Comparison of ENCODE assay signal across 23 cellular contexts in genomic region chr10:59310324-59310914, GRCh38. TPM values are rescaled to one million over a fixed set of nuclear protein-coding genes. Genes with fewer than 3 reads are reported as not detected.
DNase-seq lines count a peak whose midpoint lies in the region; ATAC-seq, FAIRE-seq and TF ChIP-seq lines count a peak whose summit lies in the region.
"Had no signal": no experiment of that assay in that cellular context is flagged by ENCODE, and none has a peak within 500 bp of the region (broad histone marks: within the 10 kb centered on the region; RNA-seq: fewer than 3 reads in every experiment).

No MANE protein-coding gene starts in this region.

- H3K27ac Mint-ChIP-seq in neural crest cell (ENCODE audit: unreplicated experiment): peak overlapping the region; percentile 21
- no peak overlapping the region for H3K27ac Mint-ChIP-seq in activated T-cell treated with anti-CD3 and anti-CD28 coated beads, Interleukin-2, amount 50 U/mL, for 24 hours
- H3K27ac Mint-ChIP-seq: CD4-positive, alpha-beta T cell had no signal

- peak; percentile 54 for ATAC-seq in Right ventricle myocardium superior (ENCODE audit: poor library complexity)
- no peak for ATAC-seq in HG03520 (IDR thresholded peaks at IDR 0.05; ENCODE audit: unreplicated experiment)
- ATAC-seq: HCT116, HepG2 had no signal

- TF ChIP-seq POLR2A in testis (IDR thresholded peaks at IDR 0.05): no peak

- H3K9me3 Mint-ChIP-seq in neural crest cell: peaks cover 3% of the 10 kb centered on the region
- H3K9me3 Mint-ChIP-seq in activated T-cell treated with anti-CD3 and anti-CD28 coated beads, Interleukin-2, amount 50 U/mL, for 24 hours: no peaks in the 10 kb centered on the region

- H3K4me1 Mint-ChIP-seq in neural crest cell: no peaks in the 10 kb centered on the region
- no peaks in the 10 kb centered on the region for H3K4me1 Mint-ChIP-seq in activated T-cell treated with anti-CD3 and anti-CD28 coated beads, Interleukin-2, amount 50 U/mL, for 24 hours (ENCODE audit: low read depth)

- H3K4me3 Mint-ChIP-seq in neural crest cell: no peak overlapping the region
- H3K4me3 Mint-ChIP-seq in activated T-cell treated with anti-CD3 and anti-CD28 coated beads, Interleukin-2, amount 50 U/mL, for 24 hours: no peak overlapping the region
- H3K4me3 Mint-ChIP-seq: CD4-positive, alpha-beta T cell had no signal

- no peaks in the 10 kb centered on the region for H3K27me3 ChIP-seq in testis
- no peaks in the 10 kb centered on the region for H3K27me3 ChIP-seq in MG63
- H3K27me3 ChIP-seq: BE2C, SJCRH30 had no signal

- peaks cover 57% of the 10 kb centered on the region for H3K4me1 ChIP-seq in testis
- H3K4me1 ChIP-seq: BE2C, Caco-2, SJCRH30 had no signal

- no peak overlapping the region for H3K4me3 ChIP-seq in testis
- no peak overlapping the region for H3K4me3 ChIP-seq in MG63
- H3K4me3 ChIP-seq: GM23248, SJCRH30 had no signal

- WGBS in testis, 2 donors: 32 to 55% methylated on average over 3 of the region's 3 CpGs

- DNase-seq in caudate nucleus (lab: John Stamatoyannopoulos, UW) (no peak), Right ventricle myocardium superior (no peak), neural crest cell (ENCODE audit: low read depth, low spot score) (no peak), testis (no peak), RCC 7860 (ENCODE audit: low spot score) (no peak), MG63 (no peak)
- DNase-seq in activated T-cell treated with anti-CD3 and anti-CD28 coated beads, Interleukin-2, amount 50 U/mL, for 24 hours: no peak
- DNase-seq: BE2C; Caco-2; CD4-positive, alpha-beta T cell; GDM1; GM23248; KBM-7; NCI-H187; NCI-H226; NCI-H524 treated with DMSO at 0.1 percent for 48 hours; RPMI8226; SJCRH30 had no signal

- H3K36me3 Mint-ChIP-seq in neural crest cell (ENCODE audit: low read depth): no peaks in the 10 kb centered on the region
- no peaks in the 10 kb centered on the region for H3K36me3 Mint-ChIP-seq in activated T-cell treated with anti-CD3 and anti-CD28 coated beads, Interleukin-2, amount 50 U/mL, for 24 hours (ENCODE audit: low read depth)

- H3K27ac ChIP-seq in caudate nucleus (ENCODE audit: low read depth, low read length) (peak overlapping the region; percentile 39), testis (peak overlapping the region; percentile 58 to 65)
- H3K27ac ChIP-seq: GM23248, SJCRH30 had no signal

- no peak for FAIRE-seq in RCC 7860 (lab: Jason Lieb, UNC)
- FAIRE-seq: A204.1, GM19239, HepG2 had no signal

- H3K36me3 ChIP-seq in testis (ENCODE audit: low read depth, missing control alignments): no peaks in the 10 kb centered on the region
- H3K36me3 ChIP-seq in MG63: no peaks in the 10 kb centered on the region
- H3K36me3 ChIP-seq: BE2C, SJCRH30 had no signal

- H3K9me3 ChIP-seq in testis (no peaks in the 10 kb centered on the region), MG63 (no peaks in the 10 kb centered on the region)
- H3K9me3 ChIP-seq: BE2C, Caco-2, SJCRH30 had no signal

- intact Hi-C loops in Right ventricle myocardium superior (cut with DNase I): no loop called here
- intact Hi-C loops in testis (cut with DNase I; ENCODE audit: low total_unique reads): no loop called here

- TF ChIP-seq CTCF in neural crest cell (conservative IDR thresholded peaks at IDR 0.05): no peak
- no peak for TF ChIP-seq CTCF in testis (IDR thresholded peaks at IDR 0.05)

- H3K27me3 Mint-ChIP-seq in neural crest cell (ENCODE audit: low read depth): no peaks in the 10 kb centered on the region
- H3K27me3 Mint-ChIP-seq in activated T-cell treated with anti-CD3 and anti-CD28 coated beads, Interleukin-2, amount 50 U/mL, for 24 hours: no peaks in the 10 kb centered on the region
- H3K27me3 Mint-ChIP-seq: CD4-positive, alpha-beta T cell had no signal

RNA-seq across cellular contexts. Expression of gene FAM13C, which starts 51.9 kb away (rescaled TPM):
- total RNA-seq in Right ventricle myocardium superior: 5.9 TPM
- total RNA-seq in neural crest cell: 2.9 and 3.1 TPM in 2 replicates
- 10 to 100 TPM; 38.5 to 50.9 TPM for total RNA-seq in testis
- polyA plus RNA-seq in testis (ENCODE audit: insufficient read depth, low read depth, low replicate concordance): 12.9 TPM
- total RNA-seq in MG63 (2014; rRNA removed; shearing (Covaris generic); ENCODE audit: low replicate concordance): 0.16 TPM in 1 of 2 replicates, not detected in the other
- total RNA-seq: CD4-positive, alpha-beta T cell had no signal
